38 cellular contexts compared by ENCODE assay signal in genomic region chr6:13987400-13987865, GRCh38.
"Had no signal": no experiment of that assay in that cellular context is flagged by ENCODE, and none has a peak within 500 bp of the region (broad histone marks: within the 10 kb centered on the region; RNA-seq: fewer than 3 reads in every experiment).

No MANE protein-coding gene starts in this region.

- H3K27ac Mint-ChIP-seq: activated CD4-positive, alpha-beta memory T cell treated with anti-CD3 and anti-CD28 coated beads, Interleukin-2, amount 10 ng/mL, durations not matched to agents 7 days and 5 days; activated CD8-positive, alpha-beta memory T cell treated with anti-CD3 and anti-CD28 coated beads, Interleukin-2, amount 10 ng/mL, durations not matched to agents 7 days and 5 days; activated naive CD4-positive, alpha-beta T cell treated with anti-CD3 and anti-CD28 coated beads, Interleukin-2, amount 10 ng/mL, durations not matched to agents 7 days and 5 days; activated naive CD8-positive, alpha-beta T cell; activated naive CD8-positive, alpha-beta T cell treated with anti-CD3 and anti-CD28 coated beads, Interleukin-2, amount 50 U/mL, for 24 hours; IgD-negative memory B cell had no signal

- H3K4me1 Mint-ChIP-seq: activated CD4-positive, alpha-beta memory T cell treated with anti-CD3 and anti-CD28 coated beads, Interleukin-2, amount 10 ng/mL, durations not matched to agents 7 days and 5 days; activated CD8-positive, alpha-beta memory T cell treated with anti-CD3 and anti-CD28 coated beads, Interleukin-2, amount 10 ng/mL, durations not matched to agents 7 days and 5 days; activated naive CD4-positive, alpha-beta T cell treated with anti-CD3 and anti-CD28 coated beads, Interleukin-2, amount 10 ng/mL, durations not matched to agents 7 days and 5 days; activated naive CD8-positive, alpha-beta T cell treated with anti-CD3 and anti-CD28 coated beads, Interleukin-2, amount 50 U/mL, for 24 hours; IgD-negative memory B cell had no signal

- H3K4me3 ChIP-seq: body of pancreas, breast epithelium had no signal

- H3K36me3 ChIP-seq: breast epithelium had no signal

- H3K4me1 ChIP-seq: body of pancreas, breast epithelium had no signal

- DNase-seq: activated CD4-positive, alpha-beta memory T cell treated with anti-CD3 and anti-CD28 coated beads, Interleukin-2, amount 10 ng/mL, durations not matched to agents 7 days and 5 days; activated CD4-positive, alpha-beta T cell treated with anti-CD3 and anti-CD28 coated beads for 1 hour; activated CD4-positive, alpha-beta T cell treated with anti-CD3 and anti-CD28 coated beads for 48 hours; activated CD4-positive, CD25-positive, alpha-beta regulatory T cell; activated CD8-positive, alpha-beta memory T cell treated with anti-CD3 and anti-CD28 coated beads for 24 hours; activated CD8-positive, alpha-beta memory T cell treated with anti-CD3 and anti-CD28 coated beads, Interleukin-2, amount 10 ng/mL, durations not matched to agents 7 days and 5 days; activated CD8-positive, alpha-beta memory T cell treated with anti-CD3 and anti-CD28 coated beads, Interleukin-2, amount 50 U/mL, for 48 hours; activated effector memory CD4-positive, alpha-beta T cell treated with Interleukin-2 at 50 U/mL for 16 hours; activated naive CD4-positive, alpha-beta T cell treated with anti-CD3 and anti-CD28 coated beads, Interleukin-2, amount 10 ng/mL, durations not matched to agents 7 days and 5 days; activated naive CD8-positive, alpha-beta T cell treated with anti-CD3 and anti-CD28 coated beads, Interleukin-2, amount 50 U/mL, for 24 hours; activated T-cell treated with anti-CD3 and anti-CD28 coated beads, Interleukin-2, amount 50 U/mL, for 48 hours; amniotic stem cell; aorta; body of pancreas; caudate nucleus; KG1; MM.1S; NCI-H1092 treated with DMSO at 0.1 percent for 48 hours; NCI-H1417; NCI-H1694; NCI-H1930; NCI-H2081 treated with DMSO at 0.1 percent for 48 hours; NCI-H226; NCI-H446 treated with DMSO at 0.1 percent for 48 hours; NCI-H524; NCI-H69; NK-92 treated with Interleukin-12 subunit alpha and Interleukin-12 subunit beta, amount 100 ng/mL, for 24 hours; PC-3; Right ventricle myocardium superior; SW 1271; T1000 had no signal

- FAIRE-seq: colon, RCC 7860 had no signal

- H3K9me3 Mint-ChIP-seq: activated CD4-positive, alpha-beta memory T cell treated with anti-CD3 and anti-CD28 coated beads, Interleukin-2, amount 10 ng/mL, durations not matched to agents 7 days and 5 days; activated naive CD4-positive, alpha-beta T cell treated with anti-CD3 and anti-CD28 coated beads, Interleukin-2, amount 10 ng/mL, durations not matched to agents 7 days and 5 days; activated naive CD8-positive, alpha-beta T cell treated with anti-CD3 and anti-CD28 coated beads, Interleukin-2, amount 50 U/mL, for 24 hours; IgD-negative memory B cell had no signal

- H3K9me3 ChIP-seq: body of pancreas, breast epithelium had no signal

- H3K27ac ChIP-seq: body of pancreas, breast epithelium, RWPE1, VCaP had no signal

- H3K4me3 Mint-ChIP-seq: activated CD4-positive, alpha-beta memory T cell treated with anti-CD3 and anti-CD28 coated beads, Interleukin-2, amount 10 ng/mL, durations not matched to agents 7 days and 5 days; activated CD8-positive, alpha-beta memory T cell treated with anti-CD3 and anti-CD28 coated beads, Interleukin-2, amount 10 ng/mL, durations not matched to agents 7 days and 5 days; activated naive CD4-positive, alpha-beta T cell treated with anti-CD3 and anti-CD28 coated beads, Interleukin-2, amount 10 ng/mL, durations not matched to agents 7 days and 5 days; activated naive CD8-positive, alpha-beta T cell; activated naive CD8-positive, alpha-beta T cell treated with anti-CD3 and anti-CD28 coated beads, Interleukin-2, amount 50 U/mL, for 24 hours; IgD-negative memory B cell had no signal

- H3K27me3 ChIP-seq: body of pancreas, breast epithelium had no signal

- H3K36me3 Mint-ChIP-seq: activated CD8-positive, alpha-beta memory T cell treated with anti-CD3 and anti-CD28 coated beads, Interleukin-2, amount 10 ng/mL, durations not matched to agents 7 days and 5 days; activated naive CD4-positive, alpha-beta T cell treated with anti-CD3 and anti-CD28 coated beads, Interleukin-2, amount 10 ng/mL, durations not matched to agents 7 days and 5 days; activated naive CD8-positive, alpha-beta T cell; IgD-negative memory B cell had no signal

- ATAC-seq: activated CD8-positive, alpha-beta memory T cell treated with anti-CD3 and anti-CD28 coated beads, Interleukin-2, amount 10 ng/mL, durations not matched to agents 7 days and 5 days; activated naive CD8-positive, alpha-beta T cell treated with anti-CD3 and anti-CD28 coated beads, Interleukin-2, amount 50 U/mL, for 24 hours; body of pancreas; PC-3 had no signal
